Comparison of ENCODE assay signal across 18 cellular contexts in the genomic region with DNA sequence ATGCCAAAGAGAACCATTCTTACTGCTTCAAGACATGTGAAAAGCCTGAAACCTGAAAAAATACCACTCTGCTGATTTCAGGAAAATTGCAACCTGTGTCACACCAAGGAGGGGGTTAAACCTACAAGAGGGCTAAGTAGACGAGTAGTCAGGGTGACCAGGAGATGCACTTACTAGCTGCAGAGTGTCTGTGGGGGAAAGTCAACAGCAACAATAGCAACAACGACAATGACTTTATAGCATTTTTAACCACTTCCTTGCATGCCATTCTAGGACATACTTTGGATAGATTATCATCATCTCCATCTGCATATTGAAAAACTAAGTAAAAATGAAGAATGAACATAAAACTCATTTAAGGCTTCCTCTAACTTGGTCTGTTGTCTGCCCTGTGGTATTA.
DNase-seq lines count a peak whose midpoint lies in the region; ATAC-seq and TF ChIP-seq lines count a peak whose summit lies in the region.
"Had no signal": no experiment of that assay in that cellular context is flagged by ENCODE, and none has a peak within 500 bp of the region (broad histone marks: within the 10 kb centered on the region; RNA-seq: fewer than 3 reads in every experiment).

No MANE protein-coding gene starts in this region.

- no peak overlapping the region for H3K4me3 ChIP-seq in Jurkat, Clone E6-1 (ENCODE audit: low read length)
- H3K4me3 ChIP-seq in RWPE2 (ENCODE audit: severe bottlenecking) (no peak overlapping the region), esophagus squamous epithelium (no peak overlapping the region), body of pancreas (no peak overlapping the region)
- H3K4me3 ChIP-seq: BLaER1 had no signal

- H3K27ac Mint-ChIP-seq in activated naive CD4-positive, alpha-beta T cell treated with anti-CD3 and anti-CD28 coated beads, Interleukin-2, amount 50 U/mL, for 24 hours, result peak overlapping the region; percentile 44
- H3K27ac Mint-ChIP-seq in activated naive CD4-positive, alpha-beta T cell treated with anti-CD3 and anti-CD28 coated beads for 36 hours, result no peak overlapping the region
- H3K27ac Mint-ChIP-seq: B cell; CD4-positive, alpha-beta T cell had no signal

- H3K4me3 Mint-ChIP-seq in activated naive CD4-positive, alpha-beta T cell treated with anti-CD3 and anti-CD28 coated beads, Interleukin-2, amount 50 U/mL, for 24 hours, result no peak overlapping the region
- H3K4me3 Mint-ChIP-seq in activated naive CD4-positive, alpha-beta T cell treated with anti-CD3 and anti-CD28 coated beads for 36 hours, result no peak overlapping the region
- H3K4me3 Mint-ChIP-seq: B cell had no signal

- TF ChIP-seq CTCF in RWPE2 (IDR thresholded peaks at IDR 0.05; ENCODE audit: poor library complexity, severe bottlenecking), result no peak
- TF ChIP-seq CTCF in esophagus squamous epithelium (IDR thresholded peaks at IDR 0.05), result no peak
- no peak for TF ChIP-seq CTCF in body of pancreas (IDR thresholded peaks at IDR 0.05)

- H3K9me3 ChIP-seq in RWPE2 (ENCODE audit: severe bottlenecking) (no peaks in the 10 kb centered on the region), esophagus squamous epithelium (no peaks in the 10 kb centered on the region), body of pancreas (no peaks in the 10 kb centered on the region)

- TF ChIP-seq POLR2A in esophagus squamous epithelium (IDR thresholded peaks at IDR 0.05) (no peak), body of pancreas (IDR thresholded peaks at IDR 0.05) (no peak)

- no peaks in the 10 kb centered on the region for H3K27me3 Mint-ChIP-seq in activated naive CD4-positive, alpha-beta T cell treated with anti-CD3 and anti-CD28 coated beads, Interleukin-2, amount 50 U/mL, for 24 hours
- H3K27me3 Mint-ChIP-seq in activated naive CD4-positive, alpha-beta T cell treated with anti-CD3 and anti-CD28 coated beads for 36 hours (ENCODE audit: low read depth), result no peaks in the 10 kb centered on the region
- H3K27me3 Mint-ChIP-seq: B cell; CD4-positive, alpha-beta T cell had no signal

- intact Hi-C loops in activated naive CD4-positive, alpha-beta T cell treated with anti-CD3 and anti-CD28 coated beads for 36 hours (cut with micrococcal nuclease), result no loop called here
- intact Hi-C loops in esophagus squamous epithelium (cut with DNase I), result no loop called here
- intact Hi-C loops in body of pancreas (cut with DNase I), result no loop called here

- H3K9me3 Mint-ChIP-seq in activated naive CD4-positive, alpha-beta T cell treated with anti-CD3 and anti-CD28 coated beads, Interleukin-2, amount 50 U/mL, for 24 hours, result peaks cover 6% of the 10 kb centered on the region
- H3K9me3 Mint-ChIP-seq in activated naive CD4-positive, alpha-beta T cell treated with anti-CD3 and anti-CD28 coated beads for 36 hours, result peaks cover 2% of the 10 kb centered on the region
- H3K9me3 Mint-ChIP-seq: CD4-positive, alpha-beta T cell; CD8-positive, alpha-beta memory T cell had no signal

- peak overlapping the region; percentile 16 for H3K27ac ChIP-seq in RWPE2 (ENCODE audit: poor library complexity, severe bottlenecking)
- peak overlapping the region in 3 of 4 donors; percentile 48 to 76 (median 58) for H3K27ac ChIP-seq in esophagus squamous epithelium
- H3K27ac ChIP-seq in body of pancreas, result no peak overlapping the region
- H3K27ac ChIP-seq: 22Rv1, BLaER1, C4-2B had no signal

- ATAC-seq in RWPE2 (ENCODE audit: low read depth), result no peak
- no peak for ATAC-seq in GM21360 (IDR thresholded peaks at IDR 0.05; ENCODE audit: unreplicated experiment)
- ATAC-seq in HG03571 (IDR thresholded peaks at IDR 0.05; ENCODE audit: unreplicated experiment), result no peak
- ATAC-seq in body of pancreas, result no peak

- H3K4me1 ChIP-seq in RWPE2 (ENCODE audit: insufficient read depth, poor library complexity, severe bottlenecking) (peaks cover 33% of the 10 kb centered on the region), esophagus squamous epithelium (peaks cover 4 to 42% (median 6%) of the 10 kb centered on the region in 3 donors), body of pancreas (no peaks in the 10 kb centered on the region)

- CTCF ChIA-PET in activated naive CD4-positive, alpha-beta T cell treated with anti-CD3 and anti-CD28 coated beads for 36 hours (lab: Charles Lee), result no interaction called here

- no peak for DNase-seq in activated naive CD4-positive, alpha-beta T cell treated with anti-CD3 and anti-CD28 coated beads for 36 hours
- peak; percentile 33 for DNase-seq in Jurkat, Clone E6-1 (ENCODE audit: low read depth, low spot score)
- DNase-seq in RWPE2 (ENCODE audit: low spot score), result no peak
- no peak for DNase-seq in esophagus squamous epithelium (lab: John Stamatoyannopoulos, UW)
- no peak for DNase-seq in body of pancreas
- DNase-seq: CD4-positive, alpha-beta T cell; CD8-positive, alpha-beta memory T cell; DMS53; DMS79 treated with DMSO at 0.1 percent for 48 hours; H7; HCEC 1CT had no signal

- H3K36me3 ChIP-seq in RWPE2 (ENCODE audit: low read depth) (no peaks in the 10 kb centered on the region), esophagus squamous epithelium (no peaks in the 10 kb centered on the region), body of pancreas (replicated peaks in 1 of 2; ENCODE audit: insufficient read depth in 1 of 2, low read depth in 2 of 2) (no peaks in the 10 kb centered on the region)
- H3K36me3 ChIP-seq: BLaER1 had no signal

- 34 to 56% methylated on average over 2 of the region's 2 CpGs for WGBS in esophagus squamous epithelium, 2 donors
- 34 to 36% methylated on average over 2 of the region's 2 CpGs for WGBS in body of pancreas, 2 donors

- H3K4me1 Mint-ChIP-seq in activated naive CD4-positive, alpha-beta T cell treated with anti-CD3 and anti-CD28 coated beads, Interleukin-2, amount 50 U/mL, for 24 hours, result peaks cover 54% of the 10 kb centered on the region
- H3K4me1 Mint-ChIP-seq in activated naive CD4-positive, alpha-beta T cell treated with anti-CD3 and anti-CD28 coated beads for 36 hours (ENCODE audit: low read depth), result peaks cover 24% of the 10 kb centered on the region
- H3K4me1 Mint-ChIP-seq: B cell had no signal

- H3K27me3 ChIP-seq in RWPE2 (ENCODE audit: insufficient read depth, poor library complexity, severe bottlenecking) (no peaks in the 10 kb centered on the region), esophagus squamous epithelium (no peaks in the 10 kb centered on the region), body of pancreas (no peaks in the 10 kb centered on the region)
- H3K27me3 ChIP-seq: BLaER1 had no signal

- peaks cover 3% of the 10 kb centered on the region for H3K36me3 Mint-ChIP-seq in activated naive CD4-positive, alpha-beta T cell treated with anti-CD3 and anti-CD28 coated beads, Interleukin-2, amount 50 U/mL, for 24 hours
- H3K36me3 Mint-ChIP-seq in activated naive CD4-positive, alpha-beta T cell treated with anti-CD3 and anti-CD28 coated beads for 36 hours (ENCODE audit: low read depth), result no peaks in the 10 kb centered on the region

Comparison
In these comparisons a context has a peak if more than half of its experiments do, and no peak if none do; other contexts are left out.
1. H3K27ac ChIP-seq: peak in RWPE2 (single experiment) and esophagus squamous epithelium (3 of 4); none in body of pancreas (0 of 4).